ENCODE assay signal across 8 cellular contexts in genomic region chr6:3457710-3458605, GRCh38. TPM values are rescaled to one million over a fixed set of nuclear protein-coding genes. Genes with fewer than 3 reads are reported as not detected.
DNase-seq lines count a peak whose midpoint lies in the region; ATAC-seq and TF ChIP-seq lines count a peak whose summit lies in the region.

No MANE protein-coding gene starts in this region.

- ATAC-seq in natural killer cell treated with Interleukin-12 subunit alpha and Interleukin-12 subunit beta and Interleukin-15 and Interleukin-18, amount 100 ng/mL, for 72 hours = no peak
- ATAC-seq in HG03378 (IDR thresholded peaks at IDR 0.05; ENCODE audit: unreplicated experiment) = no peak

- peaks cover 6% of the 10 kb centered on the region for H3K36me3 Mint-ChIP-seq in natural killer cell treated with Interleukin-12 subunit alpha and Interleukin-12 subunit beta and Interleukin-15 and Interleukin-18, amount 100 ng/mL, for 72 hours

- H3K27ac Mint-ChIP-seq in natural killer cell treated with Interleukin-12 subunit alpha and Interleukin-12 subunit beta and Interleukin-15 and Interleukin-18, amount 100 ng/mL, for 72 hours = no peak overlapping the region

- DNase-seq in COLO668 (lab: John Stamatoyannopoulos, UW; ENCODE audit: unreplicated experiment) (peak; percentile 73), NCI-H1417 treated with DMSO at 0.1 percent for 48 hours (lab: John Stamatoyannopoulos, UW) (peak; percentile 53), fibroblast of pulmonary artery (ENCODE audit: low read depth) (no peak), SIG-M5 (lab: John Stamatoyannopoulos, UW) (no peak)
- peak; percentile 30 for DNase-seq in activated T-cell treated with anti-CD3 and anti-CD28 coated beads, Interleukin-2, amount 50 U/mL, for 1 hour
- DNase-seq in natural killer cell treated with Interleukin-12 subunit alpha and Interleukin-12 subunit beta and Interleukin-15 and Interleukin-18, amount 100 ng/mL, for 72 hours (ENCODE audit: low spot score) = no peak
- DNase-seq in activated CD8-positive, alpha-beta memory T cell treated with anti-CD3 and anti-CD28 coated beads for 24 hours = no peak

- TF ChIP-seq CTCF in fibroblast of pulmonary artery (IDR thresholded peaks at IDR 0.05; ENCODE audit: low read length, missing control alignments) = no peak

- H3K27me3 Mint-ChIP-seq in natural killer cell treated with Interleukin-12 subunit alpha and Interleukin-12 subunit beta and Interleukin-15 and Interleukin-18, amount 100 ng/mL, for 72 hours = peaks cover 25 to 51% of the 10 kb centered on the region in 2 donors

- no peaks in the 10 kb centered on the region for H3K9me3 Mint-ChIP-seq in natural killer cell treated with Interleukin-12 subunit alpha and Interleukin-12 subunit beta and Interleukin-15 and Interleukin-18, amount 100 ng/mL, for 72 hours

- peak overlapping the region; percentile 87 for H3K4me3 Mint-ChIP-seq in natural killer cell treated with Interleukin-12 subunit alpha and Interleukin-12 subunit beta and Interleukin-15 and Interleukin-18, amount 100 ng/mL, for 72 hours

- H3K4me1 Mint-ChIP-seq in natural killer cell treated with Interleukin-12 subunit alpha and Interleukin-12 subunit beta and Interleukin-15 and Interleukin-18, amount 100 ng/mL, for 72 hours (ENCODE audit: low read depth in 2 of 2) = peaks cover 5 to 7% of the 10 kb centered on the region in 2 donors

- H3K4me3 ChIP-seq in fibroblast of pulmonary artery (replicated peaks; ENCODE audit: low read depth, low read length) = peak overlapping the region; percentile 50

RNA-seq across cellular contexts. Expression of gene SLC22A23, which starts 1.1 kb away (rescaled TPM):
- under 1 TPM; 0.11 to 0.14 TPM for total RNA-seq in natural killer cell treated with Interleukin-12 subunit alpha and Interleukin-12 subunit beta and Interleukin-15 and Interleukin-18, amount 100 ng/mL, for 72 hours

Comparison
In these comparisons a context has a peak if more than half of its experiments do, and no peak if none do; other contexts are left out.
1. DNase-seq: peak in COLO668 (single experiment), NCI-H1417 treated with DMSO at 0.1 percent for 48 hours (single experiment) and activated T-cell treated with anti-CD3 and anti-CD28 coated beads, Interleukin-2, amount 50 U/mL, for 1 hour (single experiment); none in fibroblast of pulmonary artery (single experiment), natural killer cell treated with Interleukin-12 subunit alpha and Interleukin-12 subunit beta and Interleukin-15 and Interleukin-18, amount 100 ng/mL, for 72 hours (single experiment), activated CD8-positive, alpha-beta memory T cell treated with anti-CD3 and anti-CD28 coated beads for 24 hours (single experiment) and SIG-M5 (single experiment).